Comparison of ENCODE assay signal across 8 cellular contexts in the genomic region with DNA sequence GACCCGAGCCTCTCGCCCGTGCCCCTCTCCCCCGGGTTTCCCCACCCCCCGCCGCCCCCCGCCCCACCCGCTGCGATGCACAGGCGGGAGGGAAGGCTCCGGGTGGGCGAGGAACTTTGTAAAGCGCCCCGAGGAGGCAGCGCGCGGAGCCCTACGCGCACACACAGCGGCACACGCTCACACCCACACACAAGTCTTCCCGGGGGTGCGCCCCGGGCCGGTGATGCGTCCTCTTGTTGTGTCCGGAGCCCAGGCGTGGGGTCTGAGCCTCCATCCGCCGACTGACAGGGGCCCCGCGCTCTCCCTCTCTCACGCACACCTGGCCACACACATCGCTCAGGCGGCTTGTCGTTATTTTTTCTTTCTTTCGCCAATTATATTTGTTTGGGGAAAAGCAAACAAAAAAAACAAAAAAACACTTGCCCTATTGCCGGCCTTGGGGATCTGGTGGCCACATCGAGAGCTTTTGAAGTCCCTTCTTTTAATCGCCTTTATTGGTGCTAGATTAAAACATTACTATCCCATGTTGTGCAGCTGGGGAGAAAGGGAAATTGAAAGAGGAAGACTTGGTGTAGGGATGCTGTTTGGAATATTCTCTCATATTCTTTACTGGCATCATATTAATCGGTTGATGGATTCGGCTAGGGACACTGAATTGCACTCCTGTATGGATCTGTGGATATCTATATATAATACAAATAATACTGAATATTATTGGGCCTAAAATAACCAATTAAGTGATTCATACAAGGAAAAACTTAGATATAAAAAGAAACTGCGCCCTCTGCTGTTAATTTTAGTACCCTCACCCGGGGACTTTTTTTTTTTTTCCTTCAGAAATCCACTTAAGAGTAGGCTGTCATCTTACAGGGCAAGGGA. TPM values are rescaled to one million over a fixed set of nuclear protein-coding genes. Genes with fewer than 3 reads are reported as not detected.
A peak's percentile ranks its signal among the peaks of the same experiment; 100 is the strongest.
DNase-seq lines count a peak whose midpoint lies in the region; ATAC-seq and TF ChIP-seq lines count a peak whose summit lies in the region.

No MANE protein-coding gene starts in this region.

- peaks cover 26% of the 10 kb centered on the region for H3F3A ChIP-seq in GM23248 (ENCODE audit: insufficient read depth)

- TF ChIP-seq POLR2A in tibial nerve (IDR thresholded peaks at IDR 0.05), result no peak

- H3K9me2 ChIP-seq in GM23248 (ENCODE audit: insufficient read depth), result no peaks in the 10 kb centered on the region

- H3K79me2 ChIP-seq in DND-41 (ENCODE audit: insufficient read depth, low read length) (no peaks in the 10 kb centered on the region), GM23248 (ENCODE audit: insufficient read depth) (peaks cover 38% of the 10 kb centered on the region)

- H3K4me3 ChIP-seq in DND-41 (ENCODE audit: low read depth in 1 of 2, low read length in 2 of 2) (peak overlapping the region; percentile 30 to 62; a peak in 3 of 4 replicates), GM23248 (peak overlapping the region; percentile 75), WERI-Rb-1 (ENCODE audit: low read depth, low read length) (peak overlapping the region; percentile 84), mesodermal cell (ENCODE audit: extremely low read depth, insufficient read depth, low read length, poor library complexity, severe bottlenecking) (peak overlapping the region; percentile 40), tibial nerve (peak overlapping the region; percentile 38 to 65 (median 53))

- H3K9me3 ChIP-seq in DND-41 (ENCODE audit: insufficient read depth, low read length, severe bottlenecking), result no peaks in the 10 kb centered on the region
- no peaks in the 10 kb centered on the region for H3K9me3 ChIP-seq in GM23248 (ENCODE audit: low read depth)
- no peaks in the 10 kb centered on the region for H3K9me3 ChIP-seq in WERI-Rb-1 (ENCODE audit: severe bottlenecking)
- no peaks in the 10 kb centered on the region for H3K9me3 ChIP-seq in mesodermal cell (ENCODE audit: control insufficient read depth, low read length)
- H3K9me3 ChIP-seq in tibial nerve, result no peaks in the 10 kb centered on the region

- DNase-seq in DND-41, result peak; percentile 21
- peak; percentile 81 for DNase-seq in GM23248
- DNase-seq in NCI-H1436 (lab: John Stamatoyannopoulos, UW), result peak; percentile 44
- DNase-seq in WERI-Rb-1, result peak; percentile 19
- DNase-seq in epithelial cell of prostate (ENCODE audit: low read depth, low spot score), result no peak
- peak in 1 of 2 donors; percentile 11 for DNase-seq in tibial nerve (ENCODE audit: low spot score in 2 of 2)
- DNase-seq in NOMO-1 treated with DMSO at 0.1 percent for 48 hours (lab: John Stamatoyannopoulos, UW; ENCODE audit: unreplicated experiment), result no peak

- H4K20me1 ChIP-seq in DND-41 (ENCODE audit: insufficient read depth, low read length) (no peaks in the 10 kb centered on the region), GM23248 (ENCODE audit: insufficient read depth) (no peaks in the 10 kb centered on the region)

- peaks cover 36% of the 10 kb centered on the region for H3K27me3 ChIP-seq in DND-41 (ENCODE audit: insufficient read depth, low read length, poor library complexity)
- H3K27me3 ChIP-seq in GM23248 (replicated peaks; ENCODE audit: insufficient read depth), result no peaks in the 10 kb centered on the region
- H3K27me3 ChIP-seq in WERI-Rb-1 (ENCODE audit: insufficient read depth, low read depth, severe bottlenecking), result no peaks in the 10 kb centered on the region
- H3K27me3 ChIP-seq in tibial nerve, result peaks cover 0 to 3% of the 10 kb centered on the region in 2 donors

- H2AFZ ChIP-seq in DND-41 (ENCODE audit: low read depth, low read length), result peak overlapping the region; percentile 70
- H2AFZ ChIP-seq in GM23248, result peak overlapping the region; percentile 77

- TF ChIP-seq EP300 in tibial nerve (IDR thresholded peaks at IDR 0.05), result no peak

- peaks cover 27% of the 10 kb centered on the region for H3K4me1 ChIP-seq in DND-41 (ENCODE audit: insufficient read depth, low read length)
- peaks cover 36% of the 10 kb centered on the region for H3K4me1 ChIP-seq in GM23248 (ENCODE audit: insufficient read depth)
- peaks cover 12% of the 10 kb centered on the region for H3K4me1 ChIP-seq in mesodermal cell (ENCODE audit: control insufficient read depth, insufficient read depth, low read length, poor library complexity, severe bottlenecking)
- H3K4me1 ChIP-seq in tibial nerve, result peaks cover 0 to 28% (median 0%) of the 10 kb centered on the region in 4 donors

- H3K36me3 ChIP-seq in DND-41 (ENCODE audit: insufficient read depth, low read length), result no peaks in the 10 kb centered on the region
- H3K36me3 ChIP-seq in GM23248 (ENCODE audit: low read depth), result no peaks in the 10 kb centered on the region
- no peaks in the 10 kb centered on the region for H3K36me3 ChIP-seq in WERI-Rb-1
- no peaks in the 10 kb centered on the region for H3K36me3 ChIP-seq in mesodermal cell (ENCODE audit: control insufficient read depth, insufficient read depth, low read length)
- H3K36me3 ChIP-seq in tibial nerve, result no peaks in the 10 kb centered on the region

- peak; percentile 50 for ATAC-seq in DND-41 (ENCODE audit: insufficient read depth, low read depth)

- in situ Hi-C loops in GM23248 (cut with MboI), result no loop called here

- WGBS in GM23248 (ENCODE audit: low coverage in 1 of 2, low lambda C conversion rate in 2 of 2, missing lambda C conversion rate in 2 of 2), 2 experiments, result 0 to 1% methylated on average over 24 to 38 of the region's 44 CpGs
- 0% methylated on average over 2 to 4 of the region's 44 CpGs for WGBS in mesodermal cell (ENCODE audit: insufficient coverage in 2 of 2), 2 experiments
- 0% methylated on average over 23 to 41 of the region's 44 CpGs for WGBS in tibial nerve, 2 donors

- peak overlapping the region; percentile 48 for H3K9ac ChIP-seq in DND-41 (ENCODE audit: low read depth, low read length)
- peak overlapping the region; percentile 44 for H3K9ac ChIP-seq in GM23248

- TF ChIP-seq CTCF in DND-41 (IDR thresholded peaks at IDR 0.05; ENCODE audit: borderline replicate concordance, extremely low read depth, low read length, poor library complexity, severe bottlenecking), result peak; percentile 76
- TF ChIP-seq CTCF in WERI-Rb-1 (IDR thresholded peaks at IDR 0.05; ENCODE audit: low read depth, low read length), result peak; percentile 15; the same call in 1 of the 2 replicates
- peak; percentile 49 to 72 (median 59) for TF ChIP-seq CTCF in tibial nerve (IDR thresholded peaks at IDR 0.05)

- H3K27ac ChIP-seq in DND-41 (ENCODE audit: low read length) (no peak overlapping the region), GM23248 (peak overlapping the region; percentile 3), WERI-Rb-1 (no peak overlapping the region), epithelial cell of prostate (peak overlapping the region; percentile 95), mesodermal cell (ENCODE audit: low read depth, low read length, severe bottlenecking) (no peak overlapping the region), tibial nerve (peak overlapping the region in 2 of 4 donors; percentile 67 to 76)

- H3K4me2 ChIP-seq in DND-41 (ENCODE audit: insufficient read depth, low read length) (peak overlapping the region; percentile 75), GM23248 (ENCODE audit: unreplicated experiment) (peak overlapping the region; percentile 85)

RNA-seq across cellular contexts. Expression of a gene that starts 0.9 kb away (rescaled TPM):
- total RNA-seq in GM23248 (2014; rRNA removed; shearing (Covaris generic)), result 14.4 and 14.7 TPM in 2 replicates
- polyA plus RNA-seq in GM23248 (2016; fragmentation: Nextera tagmentation; extraction: Ambion mirVana), result 16.0 and 17.4 TPM in 2 replicates
- polyA plus RNA-seq in mesodermal cell (2013, experiment 1 of 2), result 3.6 TPM
- 2.3 TPM for polyA plus RNA-seq in mesodermal cell (2013, experiment 2 of 2)
- total RNA-seq in tibial nerve, result 1 to 10 TPM; 1.4 to 6.6 (median 3.9) TPM

Comparison
In these comparisons a context has a peak if more than half of its experiments do, and no peak if none do; other contexts are left out.
1. DNase-seq: peak in DND-41 (single experiment), GM23248 (single experiment), NCI-H1436 (single experiment) and WERI-Rb-1 (single experiment); none in epithelial cell of prostate (single experiment) and NOMO-1 treated with DMSO at 0.1 percent for 48 hours (single experiment).
2. H3K27ac ChIP-seq: peak in GM23248 (single experiment) and epithelial cell of prostate (single experiment); none in DND-41 (single experiment), WERI-Rb-1 (single experiment) and mesodermal cell (single experiment).
3. CTCF ChIP-seq: peak in every context shown above with its lines; median percentile 76 in DND-41; 59 in tibial nerve; 15 in WERI-Rb-1.
4. Peak in every context shown above with its lines, with median percentiles within 50 percentile points of each other: H3K4me3 ChIP-seq.